10 cellular contexts compared by ENCODE assay signal in the genomic region with DNA sequence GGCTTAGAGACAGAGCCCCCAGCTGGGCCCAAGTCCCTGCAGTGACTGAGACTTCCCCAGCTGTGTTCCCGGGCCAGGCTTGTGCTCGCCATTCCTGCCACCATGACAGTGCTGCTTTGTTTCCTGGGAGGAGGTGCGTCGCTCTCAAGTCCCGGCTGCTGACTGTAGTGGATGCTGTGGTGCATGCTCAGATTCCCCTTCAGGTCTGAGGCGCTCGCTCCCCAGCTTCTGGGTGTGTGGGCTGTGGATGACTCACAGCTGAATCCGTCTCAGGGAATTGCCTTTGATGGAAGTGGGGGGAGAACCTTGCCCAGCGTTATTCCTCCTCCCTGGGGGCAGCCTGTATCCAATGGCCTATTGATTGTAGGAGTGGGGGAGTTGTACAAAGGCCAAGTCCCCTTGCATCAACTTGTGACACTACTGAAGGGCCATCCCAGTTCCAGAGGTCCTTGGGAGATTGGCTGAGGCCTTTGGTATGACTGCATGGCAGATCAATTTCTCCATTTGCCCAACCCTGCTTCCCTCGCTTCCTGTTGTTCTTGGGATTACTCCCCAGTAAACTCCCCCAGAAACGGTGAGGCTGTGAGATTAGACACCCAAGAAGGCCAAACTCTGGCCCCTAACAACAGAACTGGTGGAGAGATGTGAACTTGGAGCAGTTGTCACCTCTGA. TPM values are rescaled to one million over a fixed set of nuclear protein-coding genes. Genes with fewer than 3 reads are reported as not detected.
DNase-seq lines count a peak whose midpoint lies in the region; ATAC-seq and TF ChIP-seq lines count a peak whose summit lies in the region.
"Had no signal": no experiment of that assay in that cellular context is flagged by ENCODE, and none has a peak within 500 bp of the region (broad histone marks: within the 10 kb centered on the region; RNA-seq: fewer than 3 reads in every experiment).

No MANE protein-coding gene starts in this region.

- CTCF ChIA-PET in activated CD8-positive, alpha-beta memory T cell treated with anti-CD3 and anti-CD28 coated beads, Interleukin-2, amount 10 ng/mL, durations not matched to agents 7 days and 5 days (lab: Charles Lee), result interaction anchor here (0.6 kb wide), 1 partner anchor 11 kb away, joined by 3 read pairs; no protein-coding TSS in a partner anchor

- H3K9me3 Mint-ChIP-seq in activated CD8-positive, alpha-beta memory T cell treated with anti-CD3 and anti-CD28 coated beads, Interleukin-2, amount 10 ng/mL, durations not matched to agents 7 days and 5 days (ENCODE audit: low read depth), result no peaks in the 10 kb centered on the region

- H3K4me3 Mint-ChIP-seq in activated CD8-positive, alpha-beta memory T cell treated with anti-CD3 and anti-CD28 coated beads, Interleukin-2, amount 10 ng/mL, durations not matched to agents 7 days and 5 days, result no peak overlapping the region

- no peak for ATAC-seq in activated CD8-positive, alpha-beta memory T cell treated with anti-CD3 and anti-CD28 coated beads, Interleukin-2, amount 10 ng/mL, durations not matched to agents 7 days and 5 days
- ATAC-seq in HG03175 (IDR thresholded peaks at IDR 0.05; ENCODE audit: unreplicated experiment), result no peak

- peaks cover 12% of the 10 kb centered on the region for H3K27me3 Mint-ChIP-seq in activated CD8-positive, alpha-beta memory T cell treated with anti-CD3 and anti-CD28 coated beads, Interleukin-2, amount 10 ng/mL, durations not matched to agents 7 days and 5 days

- no peaks in the 10 kb centered on the region for H3K4me1 Mint-ChIP-seq in activated CD8-positive, alpha-beta memory T cell treated with anti-CD3 and anti-CD28 coated beads, Interleukin-2, amount 10 ng/mL, durations not matched to agents 7 days and 5 days

- no peak overlapping the region for H3K27ac Mint-ChIP-seq in activated CD8-positive, alpha-beta memory T cell treated with anti-CD3 and anti-CD28 coated beads, Interleukin-2, amount 10 ng/mL, durations not matched to agents 7 days and 5 days

- no peak for TF ChIP-seq CTCF in choroid plexus epithelial cell (conservative IDR thresholded peaks at IDR 0.05; ENCODE audit: low read depth, low read length)

- H3K36me3 Mint-ChIP-seq in activated CD8-positive, alpha-beta memory T cell treated with anti-CD3 and anti-CD28 coated beads, Interleukin-2, amount 10 ng/mL, durations not matched to agents 7 days and 5 days, result no peaks in the 10 kb centered on the region

- H3K4me3 ChIP-seq in choroid plexus epithelial cell (ENCODE audit: low read depth, low read length), result no peak overlapping the region
- H3K4me3 ChIP-seq: BLaER1 treated with 17β-estradiol and CSF1 and Interleukin-3, amounts not matched to agents 10 nM and 100 nM; colonic mucosa had no signal

- DNase-seq in COLO829 (ENCODE audit: low spot score) (peak; percentile 94), NCI-H2227 (lab: John Stamatoyannopoulos, UW; ENCODE audit: unreplicated experiment) (peak; percentile 28), choroid plexus epithelial cell (ENCODE audit: low read depth) (peak; percentile 76), kidney tubule cell (ENCODE audit: low spot score) (peak; percentile 40), ureter (ENCODE audit: low spot score) (no peak)
- DNase-seq in stimulated activated CD4-positive, alpha-beta T cell treated with anti-CD3 and anti-CD28 coated beads, Interleukin-15, amount 100 ng/mL, for 24 hours, result no peak
- no peak for DNase-seq in activated CD8-positive, alpha-beta memory T cell treated with anti-CD3 and anti-CD28 coated beads, Interleukin-2, amount 10 ng/mL, durations not matched to agents 7 days and 5 days
- DNase-seq: colonic mucosa had no signal

RNA-seq across cellular contexts. Expression of gene POU3F1, which starts 17.8 kb away (rescaled TPM):
- total RNA-seq in ureter, result 2.8 TPM
- total RNA-seq in activated CD8-positive, alpha-beta memory T cell treated with anti-CD3 and anti-CD28 coated beads, Interleukin-2, amount 10 ng/mL, durations not matched to agents 7 days and 5 days, result under 1 TPM in 1 of 2 experiments, not detected in 1; 0.09 TPM
- total RNA-seq: colonic mucosa had no signal

RNA-seq across cellular contexts. Expression of gene UTP11, which starts 51.8 kb away (rescaled TPM):
- total RNA-seq in ureter, result 34.2 TPM
- 10 to 100 TPM; 32.4 to 49.6 TPM for total RNA-seq in activated CD8-positive, alpha-beta memory T cell treated with anti-CD3 and anti-CD28 coated beads, Interleukin-2, amount 10 ng/mL, durations not matched to agents 7 days and 5 days

RNA-seq across cellular contexts. Expression of gene FHL3, which starts 59.1 kb away (rescaled TPM):
- total RNA-seq in ureter, result 18.2 TPM
- total RNA-seq in activated CD8-positive, alpha-beta memory T cell treated with anti-CD3 and anti-CD28 coated beads, Interleukin-2, amount 10 ng/mL, durations not matched to agents 7 days and 5 days, result 10 to 100 TPM; 13.5 to 14.5 TPM

Comparison
In these comparisons a context has a peak if more than half of its experiments do, and no peak if none do; other contexts are left out.
1. DNase-seq: peak in COLO829 (single experiment), NCI-H2227 (single experiment), choroid plexus epithelial cell (single experiment) and kidney tubule cell (single experiment); none in stimulated activated CD4-positive, alpha-beta T cell treated with anti-CD3 and anti-CD28 coated beads, Interleukin-15, amount 100 ng/mL, for 24 hours (single experiment), ureter (single experiment) and activated CD8-positive, alpha-beta memory T cell treated with anti-CD3 and anti-CD28 coated beads, Interleukin-2, amount 10 ng/mL, durations not matched to agents 7 days and 5 days (single experiment).